In the genomic region with DNA sequence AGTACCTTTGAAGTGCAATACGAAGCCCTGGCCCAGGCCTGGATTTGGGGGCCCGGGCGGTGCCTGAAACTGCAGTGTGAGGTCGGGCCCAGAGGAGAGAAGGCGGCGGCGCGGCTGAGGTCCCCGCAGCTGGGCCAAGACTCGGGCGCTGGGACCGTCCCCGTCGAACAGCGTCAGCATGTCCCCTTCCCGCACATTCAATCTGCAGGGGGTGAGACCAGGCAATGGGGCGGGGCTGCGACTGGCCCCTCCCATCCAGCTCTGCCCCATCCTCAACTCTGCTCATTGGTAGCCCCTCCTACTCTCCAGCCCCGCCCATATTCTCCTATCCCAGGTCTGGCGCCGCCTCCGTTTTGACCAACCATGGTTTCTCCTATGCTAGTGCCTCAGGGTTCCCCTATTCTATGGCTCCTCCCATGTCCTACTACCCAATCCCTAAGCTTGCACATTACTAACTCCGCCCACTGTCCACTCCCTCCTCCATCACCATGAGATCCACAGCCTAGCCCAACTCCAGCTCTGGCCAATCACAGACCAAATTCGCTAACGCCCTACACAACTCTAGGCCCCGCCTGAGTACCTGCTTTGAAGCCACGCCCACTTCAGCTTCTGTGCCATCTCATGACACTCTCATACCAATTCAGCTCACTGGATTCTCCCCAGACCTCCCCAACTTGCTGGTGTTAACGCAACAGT, we compare ENCODE assay signal across 8 cellular contexts. TPM values are rescaled to one million over a fixed set of nuclear protein-coding genes. Genes with fewer than 3 reads are reported as not detected.
DNase-seq lines count a peak whose midpoint lies in the region; ATAC-seq and TF ChIP-seq lines count a peak whose summit lies in the region.

No MANE protein-coding gene starts in this region.

- CTCF ChIA-PET in CD8-positive, alpha-beta T cell (lab: Charles Lee) = interaction anchor here (0.7 to 2.2 kb wide), 2 partner anchors 29 kb away, joined by 4 to 7 read pairs; no protein-coding TSS in a partner anchor
- CTCF ChIA-PET in activated CD4-positive, alpha-beta memory T cell treated with anti-CD3 and anti-CD28 coated beads for 36 hours (lab: Charles Lee) = interaction anchor here (1.4 kb wide), 2 partner anchors 13 to 155 kb away, joined by 3 to 6 read pairs; no protein-coding TSS in a partner anchor

- peak overlapping the region; percentile 23 for H3K9ac ChIP-seq in HUES6 (ENCODE audit: low read length)

- H3K4me3 Mint-ChIP-seq in CD8-positive, alpha-beta T cell = peak overlapping the region; percentile 78
- peak overlapping the region; percentile 57 for H3K4me3 Mint-ChIP-seq in activated CD4-positive, alpha-beta memory T cell treated with anti-CD3 and anti-CD28 coated beads for 36 hours

- no peaks in the 10 kb centered on the region for H3K27me3 ChIP-seq in CD8-positive, alpha-beta T cell (ENCODE audit: insufficient read depth, low read length)
- peaks cover 4% of the 10 kb centered on the region for H3K27me3 ChIP-seq in HUES6 (ENCODE audit: control insufficient read depth, insufficient read depth, low read length)

- H3K27ac ChIP-seq in CD8-positive, alpha-beta T cell (ENCODE audit: low read depth, low read length) = no peak overlapping the region
- no peak overlapping the region for H3K27ac ChIP-seq in HUES6 (ENCODE audit: low read depth, low read length)

- POLR2A ChIA-PET in CD8-positive, alpha-beta T cell (lab: Charles Lee) = interaction anchor here (0.6 kb wide), 1 partner anchor 1374 kb away, joined by 3 read pairs; no protein-coding TSS in a partner anchor
- POLR2A ChIA-PET in activated CD4-positive, alpha-beta memory T cell treated with anti-CD3 and anti-CD28 coated beads for 36 hours (lab: Charles Lee) = interaction anchor here (0.8 kb wide), 1 partner anchor 13 kb away, joined by 3 read pairs; no protein-coding TSS in a partner anchor

- peaks cover 33% of the 10 kb centered on the region for H3K27me3 Mint-ChIP-seq in CD8-positive, alpha-beta T cell (ENCODE audit: low read depth)
- peaks cover 19% of the 10 kb centered on the region for H3K27me3 Mint-ChIP-seq in activated CD4-positive, alpha-beta memory T cell treated with anti-CD3 and anti-CD28 coated beads for 36 hours

- peak; percentile 61 for ATAC-seq in CD8-positive, alpha-beta T cell
- no peak for ATAC-seq in GM18517 (IDR thresholded peaks at IDR 0.05; ENCODE audit: unreplicated experiment)

- H3K27ac Mint-ChIP-seq in CD8-positive, alpha-beta T cell = no peak overlapping the region
- H3K27ac Mint-ChIP-seq in activated CD4-positive, alpha-beta memory T cell treated with anti-CD3 and anti-CD28 coated beads for 36 hours = no peak overlapping the region

- peak in 3 of 7 experiments; percentile 21 to 51 (median 24) for DNase-seq in CD8-positive, alpha-beta T cell
- peak; percentile 82 for DNase-seq in activated CD4-positive, alpha-beta memory T cell treated with anti-CD3 and anti-CD28 coated beads for 36 hours
- DNase-seq in germinal center (ENCODE audit: low spot score) (peak; percentile 94), NOMO-1 treated with DMSO at 0.1 percent for 48 hours (lab: John Stamatoyannopoulos, UW; ENCODE audit: unreplicated experiment) (no peak), COR-L47 (lab: John Stamatoyannopoulos, UW) (no peak)
- peak; percentile 24 for DNase-seq in stimulated activated CD4-positive, alpha-beta T cell treated with anti-CD3 and anti-CD28 coated beads, Interleukin-2, amount 100 ng/mL, for 4 hours (ENCODE audit: low read depth)

- no peaks in the 10 kb centered on the region for H3K9me3 Mint-ChIP-seq in CD8-positive, alpha-beta T cell
- no peaks in the 10 kb centered on the region for H3K9me3 Mint-ChIP-seq in activated CD4-positive, alpha-beta memory T cell treated with anti-CD3 and anti-CD28 coated beads for 36 hours

- H3K4me1 Mint-ChIP-seq in CD8-positive, alpha-beta T cell (ENCODE audit: low read depth) = peaks cover 10% of the 10 kb centered on the region
- peaks cover 16% of the 10 kb centered on the region for H3K4me1 Mint-ChIP-seq in activated CD4-positive, alpha-beta memory T cell treated with anti-CD3 and anti-CD28 coated beads for 36 hours (ENCODE audit: low read depth)

- H3K4me3 ChIP-seq in CD8-positive, alpha-beta T cell (ENCODE audit: low read depth, low read length) = peak overlapping the region; percentile 35
- H3K4me3 ChIP-seq in HUES6 (ENCODE audit: low read depth, low read length) = peak overlapping the region; percentile 92

- intact Hi-C loops in CD8-positive, alpha-beta T cell (cut with DNase I, micrococcal nuclease) = no loop called here
- intact Hi-C loops in activated CD4-positive, alpha-beta memory T cell treated with anti-CD3 and anti-CD28 coated beads for 36 hours (cut with micrococcal nuclease) = no loop called here

- no peak for TF ChIP-seq CTCF in CD8-positive, alpha-beta T cell (IDR thresholded peaks at IDR 0.05)

- H3K9me3 ChIP-seq in CD8-positive, alpha-beta T cell (ENCODE audit: low read length) = no peaks in the 10 kb centered on the region
- H3K9me3 ChIP-seq in HUES6 (ENCODE audit: control insufficient read depth, insufficient read depth, low read depth, low read length) = no peaks in the 10 kb centered on the region

- H3K36me3 Mint-ChIP-seq in CD8-positive, alpha-beta T cell = no peaks in the 10 kb centered on the region
- no peaks in the 10 kb centered on the region for H3K36me3 Mint-ChIP-seq in activated CD4-positive, alpha-beta memory T cell treated with anti-CD3 and anti-CD28 coated beads for 36 hours

- no peaks in the 10 kb centered on the region for H3K36me3 ChIP-seq in CD8-positive, alpha-beta T cell (ENCODE audit: insufficient read depth, low read length)
- peaks cover 17% of the 10 kb centered on the region for H3K36me3 ChIP-seq in HUES6 (ENCODE audit: control insufficient read depth, insufficient read depth, low read length)

- H3K4me1 ChIP-seq in CD8-positive, alpha-beta T cell (ENCODE audit: insufficient read depth, low read length) = peaks cover 18% of the 10 kb centered on the region
- H3K4me1 ChIP-seq in HUES6 (ENCODE audit: control insufficient read depth, insufficient read depth, low read length) = peaks cover 14% of the 10 kb centered on the region

RNA-seq across cellular contexts. Expression of a gene that starts 14.4 kb away (rescaled TPM):
- total RNA-seq in CD8-positive, alpha-beta T cell = 10 to 100 TPM; 24.5 to 26.4 TPM
- total RNA-seq in activated CD4-positive, alpha-beta memory T cell treated with anti-CD3 and anti-CD28 coated beads for 36 hours = 10 to 100 TPM; 39.5 to 43.9 TPM

RNA-seq across cellular contexts. Expression of a gene that starts 21.9 kb away (rescaled TPM):
- total RNA-seq in CD8-positive, alpha-beta T cell = not detected
- total RNA-seq in activated CD4-positive, alpha-beta memory T cell treated with anti-CD3 and anti-CD28 coated beads for 36 hours = under 1 TPM; 0.38 to 0.58 TPM

RNA-seq across cellular contexts. Expression of a gene that starts 22.9 kb away (rescaled TPM):
- not detected for total RNA-seq in CD8-positive, alpha-beta T cell
- 1 to 10 TPM; 1.6 to 1.9 TPM for total RNA-seq in activated CD4-positive, alpha-beta memory T cell treated with anti-CD3 and anti-CD28 coated beads for 36 hours

RNA-seq across cellular contexts. Expression of a gene that starts 48.6 kb away (rescaled TPM):
- total RNA-seq in CD8-positive, alpha-beta T cell = 10 to 100 TPM; 39.7 to 41.6 TPM
- total RNA-seq in activated CD4-positive, alpha-beta memory T cell treated with anti-CD3 and anti-CD28 coated beads for 36 hours = 10 to 100 TPM; 36.6 to 37.9 TPM

RNA-seq across cellular contexts. Expression of a gene that starts 57.2 kb away (rescaled TPM):
- total RNA-seq in CD8-positive, alpha-beta T cell = 10 to 100 TPM; 74.2 to 81.1 TPM
- total RNA-seq in activated CD4-positive, alpha-beta memory T cell treated with anti-CD3 and anti-CD28 coated beads for 36 hours = 100 to 1,000 TPM; 149 to 156 TPM

Comparison
In these comparisons a context has a peak if more than half of its experiments do, and no peak if none do; other contexts are left out.
1. DNase-seq: peak in activated CD4-positive, alpha-beta memory T cell treated with anti-CD3 and anti-CD28 coated beads for 36 hours (single experiment), germinal center (single experiment) and stimulated activated CD4-positive, alpha-beta T cell treated with anti-CD3 and anti-CD28 coated beads, Interleukin-2, amount 100 ng/mL, for 4 hours (single experiment); none in NOMO-1 treated with DMSO at 0.1 percent for 48 hours (single experiment) and COR-L47 (single experiment).